ENCODE assay signal across 17 cellular contexts in the genomic region with DNA sequence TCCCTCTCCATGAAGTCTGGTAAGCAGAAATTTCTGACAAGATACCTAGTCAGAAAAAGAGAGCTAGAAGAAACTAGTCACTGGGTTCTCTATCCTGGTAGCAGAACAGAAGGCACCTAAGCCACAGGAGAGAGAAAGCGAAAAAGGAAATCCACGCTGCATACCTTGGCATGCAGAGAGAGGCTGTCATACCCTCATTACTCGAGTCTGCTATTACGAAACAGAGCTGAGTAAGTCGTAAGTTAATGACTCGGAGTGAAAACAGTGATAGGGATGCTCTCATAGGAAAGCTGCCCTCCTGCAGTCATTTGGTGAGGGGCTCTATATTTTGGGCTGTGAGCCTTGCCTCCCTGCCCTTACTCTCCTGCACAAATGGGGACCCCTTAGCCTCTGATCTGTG. TPM values are rescaled to one million over a fixed set of nuclear protein-coding genes. Genes with fewer than 3 reads are reported as not detected.
DNase-seq lines count a peak whose midpoint lies in the region; ATAC-seq, FAIRE-seq and TF ChIP-seq lines count a peak whose summit lies in the region.
"Had no signal": no experiment of that assay in that cellular context is flagged by ENCODE, and none has a peak within 500 bp of the region (broad histone marks: within the 10 kb centered on the region; RNA-seq: fewer than 3 reads in every experiment).

No MANE protein-coding gene starts in this region.

- H3K4me3 ChIP-seq in AG10803 (ENCODE audit: low read length) (no peak overlapping the region), keratinocyte (ENCODE audit: control insufficient read depth in 2 of 3, extremely low read depth in 1 of 3, insufficient read depth in 2 of 3, low read depth in 1 of 3, low read length in 3 of 3) (no peak overlapping the region)
- H3K4me3 ChIP-seq: dorsolateral prefrontal cortex, heart left ventricle, ovary had no signal

- FAIRE-seq in keratinocyte (lab: Jason Lieb, UNC): peak; percentile 9

- no peak overlapping the region for H3K27ac ChIP-seq in keratinocyte (ENCODE audit: control insufficient read depth, insufficient read depth, low read length)
- H3K27ac ChIP-seq: dorsolateral prefrontal cortex, heart left ventricle, ovary had no signal

- DNase-seq in AG10803 (ENCODE audit: low read depth) (peak; percentile 29), HFFc6 (peak; percentile 30), amniotic epithelial cell (ENCODE audit: low read depth) (peak; percentile 85), keratinocyte (ENCODE audit: low read depth, low spot score) (no peak), NCI-H345 (lab: John Stamatoyannopoulos, UW) (no peak), T-cell (no peak)
- DNase-seq: activated CD4-positive, alpha-beta T cell treated with anti-CD3 and anti-CD28 coated beads, Interleukin-2, amount 10 ng/mL, durations not matched to agents 7 days and 5 days; activated naive CD4-positive, alpha-beta T cell; CD4-positive, CD25-positive, alpha-beta regulatory T cell; dorsolateral prefrontal cortex; heart left ventricle; NCI-H1694 treated with DMSO at 0.1 percent for 48 hours; NK-92 treated with Interleukin-12 subunit alpha and Interleukin-12 subunit beta, amount 100 ng/mL, for 24 hours; ovary had no signal

- no peak overlapping the region for H3K4me2 ChIP-seq in keratinocyte (ENCODE audit: control insufficient read depth, extremely low read depth, insufficient read depth, low read depth, low read length)

- peaks cover 2% of the 10 kb centered on the region for H3K27me3 ChIP-seq in keratinocyte (ENCODE audit: control insufficient read depth, extremely low read depth, insufficient read depth, low read length)
- H3K27me3 ChIP-seq: ovary had no signal

- dilution Hi-C loops in keratinocyte (cut with MboI; ENCODE audit: extremely low pct_ligation_motif_present, low sequenced_read_pairs): no loop called here

- POLR2A ChIA-PET in T-cell (lab: Charles Lee): no interaction called here

- H3K9ac ChIP-seq in keratinocyte (ENCODE audit: control insufficient read depth, extremely low read depth, insufficient read depth, low read length): no peak overlapping the region

- TF ChIP-seq CTCF in AG10803 (conservative IDR thresholded peaks at IDR 0.05; ENCODE audit: low read length) (no peak), HFFc6 (IDR thresholded peaks at IDR 0.05) (no peak), keratinocyte (optimal IDR thresholded peaks at IDR 0.05 in 1 of 3, IDR thresholded peaks at IDR 0.05 in 1 of 3, conservative IDR thresholded peaks at IDR 0.05 in 1 of 3; ENCODE audit: extremely low read depth in 1 of 3, insufficient read depth in 2 of 3, low read length in 3 of 3) (no peak)

- H3K9me3 ChIP-seq in keratinocyte (ENCODE audit: control insufficient read depth, low read depth, low read length): no peaks in the 10 kb centered on the region
- H3K9me3 ChIP-seq: heart left ventricle, ovary had no signal

- ATAC-seq in HG03139 (IDR thresholded peaks at IDR 0.05; ENCODE audit: unreplicated experiment): no peak
- no peak for ATAC-seq in GM21619 (IDR thresholded peaks at IDR 0.05; ENCODE audit: unreplicated experiment)
- ATAC-seq in T-cell (replicated peaks in 1 of 4): no peak
- ATAC-seq: heart left ventricle had no signal

- H3K36me3 Mint-ChIP-seq in HFFc6 (ENCODE audit: low read depth) (no peaks in the 10 kb centered on the region), T-cell (no peaks in the 10 kb centered on the region)
- H3K36me3 Mint-ChIP-seq: CD4-positive, CD25-positive, alpha-beta regulatory T cell had no signal

- H4K20me1 ChIP-seq in keratinocyte (ENCODE audit: control insufficient read depth, extremely low read depth, insufficient read depth, low read length): no peaks in the 10 kb centered on the region

- H3K4me1 ChIP-seq in keratinocyte (ENCODE audit: control insufficient read depth, extremely low read depth, insufficient read depth, low read length): no peaks in the 10 kb centered on the region
- H3K4me1 ChIP-seq: heart left ventricle had no signal

- no peaks in the 10 kb centered on the region for H3K9me1 ChIP-seq in keratinocyte (ENCODE audit: control insufficient read depth, extremely low read depth, insufficient read depth, low read length)

- H3K9me3 Mint-ChIP-seq in HFFc6 (no peaks in the 10 kb centered on the region), T-cell (no peaks in the 10 kb centered on the region)
- H3K9me3 Mint-ChIP-seq: activated CD4-positive, alpha-beta T cell treated with anti-CD3 and anti-CD28 coated beads, Interleukin-2, amount 10 ng/mL, durations not matched to agents 7 days and 5 days had no signal

- H3K79me2 ChIP-seq in keratinocyte (ENCODE audit: control insufficient read depth, insufficient read depth, low read length): no peaks in the 10 kb centered on the region

- H3K4me1 Mint-ChIP-seq in HFFc6 (ENCODE audit: low read depth): no peaks in the 10 kb centered on the region
- H3K4me1 Mint-ChIP-seq in T-cell: no peaks in the 10 kb centered on the region
- H3K4me1 Mint-ChIP-seq: activated CD4-positive, alpha-beta T cell treated with anti-CD3 and anti-CD28 coated beads, Interleukin-2, amount 10 ng/mL, durations not matched to agents 7 days and 5 days; CD4-positive, CD25-positive, alpha-beta regulatory T cell had no signal

- H3K36me3 ChIP-seq in keratinocyte (ENCODE audit: control insufficient read depth in 2 of 2, extremely low read depth in 1 of 2, insufficient read depth in 2 of 2, low read length in 2 of 2): no peaks in the 10 kb centered on the region
- H3K36me3 ChIP-seq: heart left ventricle, ovary had no signal

- H2AFZ ChIP-seq in keratinocyte (ENCODE audit: control insufficient read depth, low read length): no peak overlapping the region

- no peak overlapping the region for H3K4me3 Mint-ChIP-seq in HFFc6
- no peak overlapping the region for H3K4me3 Mint-ChIP-seq in T-cell
- H3K4me3 Mint-ChIP-seq: activated CD4-positive, alpha-beta T cell treated with anti-CD3 and anti-CD28 coated beads, Interleukin-2, amount 10 ng/mL, durations not matched to agents 7 days and 5 days; CD4-positive, CD25-positive, alpha-beta regulatory T cell had no signal

- H3K27me3 Mint-ChIP-seq in HFFc6 (ENCODE audit: insufficient read depth): peaks cover 15% of the 10 kb centered on the region
- peaks cover 16 to 24% of the 10 kb centered on the region in 2 donors for H3K27me3 Mint-ChIP-seq in T-cell

- H3K27ac Mint-ChIP-seq in HFFc6: no peak overlapping the region
- no peak overlapping the region for H3K27ac Mint-ChIP-seq in T-cell
- H3K27ac Mint-ChIP-seq: activated CD4-positive, alpha-beta T cell treated with anti-CD3 and anti-CD28 coated beads, Interleukin-2, amount 10 ng/mL, durations not matched to agents 7 days and 5 days; CD4-positive, CD25-positive, alpha-beta regulatory T cell had no signal

- CTCF ChIA-PET in T-cell (lab: Charles Lee): no interaction called here

RNA-seq across cellular contexts. Expression of gene CLRN1, which starts 16.2 kb away (rescaled TPM):
- not detected for total RNA-seq in HFFc6 (2021; fragmentation: NEBNext Ultra II Directional; extraction: Animal tissue kit (Norgen Biotek cat#: 25700))
- not detected in 3 replicates for polyA plus RNA-seq in keratinocyte
- polyA plus RNA-seq in keratinocyte (2011; ENCODE audit: low read depth): not detected
- polyA plus RNA-seq in keratinocyte (2011; cell fraction: cytosol; rRNA removed): not detected in 2 replicates
- polyA plus RNA-seq in keratinocyte (2011; cell fraction: nucleus; rRNA removed): not detected in 2 replicates
- not detected in 2 replicates for polyA plus RNA-seq in keratinocyte (2012; ENCODE audit: low replicate concordance)
- polyA minus RNA-seq in keratinocyte: not detected in 3 replicates
- not detected for polyA minus RNA-seq in keratinocyte (2011; cell fraction: cytosol; rRNA and poly(A)+ RNA removed)
- polyA minus RNA-seq in keratinocyte (2011; cell fraction: nucleus; rRNA and poly(A)+ RNA removed): not detected in 2 replicates
- not detected for total RNA-seq in T-cell
- total RNA-seq: activated CD4-positive, alpha-beta T cell treated with anti-CD3 and anti-CD28 coated beads, Interleukin-2, amount 10 ng/mL, durations not matched to agents 7 days and 5 days; CD4-positive, CD25-positive, alpha-beta regulatory T cell; heart left ventricle; lung microvascular endothelial cell; ovary had no signal
- polyA plus RNA-seq: CD4-positive, CD25-positive, alpha-beta regulatory T cell; heart left ventricle; ovary had no signal

RNA-seq across cellular contexts. Expression of gene MINDY4B, which starts 51.1 kb away (rescaled TPM):
- total RNA-seq in HFFc6 (2021; fragmentation: NEBNext Ultra II Directional; extraction: Animal tissue kit (Norgen Biotek cat#: 25700)): not detected
- not detected in 3 replicates for polyA plus RNA-seq in keratinocyte
- not detected for polyA plus RNA-seq in keratinocyte (2011; ENCODE audit: low read depth)
- not detected in 2 replicates for polyA plus RNA-seq in keratinocyte (2011; cell fraction: cytosol; rRNA removed)
- not detected in 2 replicates for polyA plus RNA-seq in keratinocyte (2011; cell fraction: nucleus; rRNA removed)
- polyA plus RNA-seq in keratinocyte (2012; ENCODE audit: low replicate concordance): not detected in 2 replicates
- polyA minus RNA-seq in keratinocyte: not detected in 3 replicates
- polyA minus RNA-seq in keratinocyte (2011; cell fraction: cytosol; rRNA and poly(A)+ RNA removed): not detected
- not detected in 2 replicates for polyA minus RNA-seq in keratinocyte (2011; cell fraction: nucleus; rRNA and poly(A)+ RNA removed)
- total RNA-seq in T-cell: not detected
- total RNA-seq: activated CD4-positive, alpha-beta T cell treated with anti-CD3 and anti-CD28 coated beads, Interleukin-2, amount 10 ng/mL, durations not matched to agents 7 days and 5 days; CD4-positive, CD25-positive, alpha-beta regulatory T cell; lung microvascular endothelial cell; ovary had no signal
- polyA plus RNA-seq: CD4-positive, CD25-positive, alpha-beta regulatory T cell; heart left ventricle; ovary had no signal

Comparison
In these comparisons a context has a peak if more than half of its experiments do, and no peak if none do; other contexts are left out.
1. DNase-seq: peak in AG10803 (single experiment), HFFc6 (single experiment) and amniotic epithelial cell (single experiment); none in keratinocyte (single experiment), NCI-H345 (single experiment) and T-cell (0 of 34).